In genomic region chr13:33194820-33195692, GRCh38 we compare ENCODE assay signal across 9 cellular contexts.
A peak's percentile ranks its signal among the peaks of the same experiment; 100 is the strongest.
DNase-seq lines count a peak whose midpoint lies in the region; ATAC-seq and TF ChIP-seq lines count a peak whose summit lies in the region.
"Had no signal": no experiment of that assay in that cellular context is flagged by ENCODE, and none has a peak within 500 bp of the region (broad histone marks: within the 10 kb centered on the region; RNA-seq: fewer than 3 reads in every experiment).

No MANE protein-coding gene starts in this region.

- H3K4me2 ChIP-seq in Karpas-422 (ENCODE audit: low read depth, low read length, poor library complexity, severe bottlenecking), result no peak overlapping the region

- intact Hi-C loops in lower lobe of right lung (cut with DNase I), result no loop called here

- no peaks in the 10 kb centered on the region for H3K9me2 ChIP-seq in Karpas-422 (replicated peaks; ENCODE audit: insufficient read depth, low read length)

- no peak for TF ChIP-seq CTCF in lower lobe of right lung (IDR thresholded peaks at IDR 0.05)

- H3K4me1 ChIP-seq in lower lobe of right lung (peaks cover 60% of the 10 kb centered on the region), Karpas-422 (ENCODE audit: low read length) (no peaks in the 10 kb centered on the region)

- H3K9ac ChIP-seq in Karpas-422 (ENCODE audit: low read length), result no peak overlapping the region

- H2AFZ ChIP-seq in Karpas-422 (ENCODE audit: low read length), result no peak overlapping the region

- H3K36me3 ChIP-seq in lower lobe of right lung (no peaks in the 10 kb centered on the region), Karpas-422 (ENCODE audit: insufficient read depth, low read length) (no peaks in the 10 kb centered on the region)

- no peaks in the 10 kb centered on the region for H3K27me3 ChIP-seq in lower lobe of right lung (ENCODE audit: low read depth)
- no peaks in the 10 kb centered on the region for H3K27me3 ChIP-seq in Karpas-422 (ENCODE audit: low read length)

- H3K9me3 ChIP-seq in lower lobe of right lung (no peaks in the 10 kb centered on the region), Karpas-422 (ENCODE audit: low read length) (no peaks in the 10 kb centered on the region)

- H3K79me2 ChIP-seq in Karpas-422 (ENCODE audit: low read length), result no peaks in the 10 kb centered on the region

- no peaks in the 10 kb centered on the region for H4K20me1 ChIP-seq in Karpas-422 (ENCODE audit: insufficient read depth, low read depth, low read length)

- ATAC-seq in HG02973 (IDR thresholded peaks at IDR 0.05; ENCODE audit: unreplicated experiment), result peak; percentile 92
- ATAC-seq in lower lobe of right lung, result no peak

- H3K4me3 ChIP-seq in lower lobe of right lung (no peak overlapping the region), Karpas-422 (ENCODE audit: low read length) (no peak overlapping the region)

- DNase-seq in DMS53 (lab: John Stamatoyannopoulos, UW), result peak; percentile 35
- no peak for DNase-seq in DMS53 treated with DMSO at 0.1 percent for 48 hours (lab: John Stamatoyannopoulos, UW; ENCODE audit: unreplicated experiment)
- peak; percentile 58 for DNase-seq in T1000 (lab: John Stamatoyannopoulos, UW)
- peak; percentile 84 for DNase-seq in left kidney (ENCODE audit: low read depth, low spot score)
- DNase-seq in activated gamma-delta T cell treated with Interleukin-2 at 50 U/mL for 16 hours, result no peak
- no peak for DNase-seq in lower lobe of right lung
- DNase-seq in Karpas-422, result no peak

- H3K27ac ChIP-seq in lower lobe of right lung, result no peak overlapping the region
- H3K27ac ChIP-seq in Karpas-422 (ENCODE audit: low read length), result no peak overlapping the region
- H3K27ac ChIP-seq: C4-2B had no signal

Comparison
In these comparisons a context has a peak if more than half of its experiments do, and no peak if none do; other contexts are left out.
1. DNase-seq: peak in DMS53 (single experiment), T1000 (single experiment) and left kidney (single experiment); none in DMS53 treated with DMSO at 0.1 percent for 48 hours (single experiment), activated gamma-delta T cell treated with Interleukin-2 at 50 U/mL for 16 hours (single experiment), lower lobe of right lung (single experiment) and Karpas-422 (single experiment).